Comparison of ENCODE assay signal across 8 cellular contexts in genomic region chr2:39128919-39129391, GRCh38. TPM values are rescaled to one million over a fixed set of nuclear protein-coding genes. Genes with fewer than 3 reads are reported as not detected.
DNase-seq lines count a peak whose midpoint lies in the region; TF ChIP-seq lines count a peak whose summit lies in the region.

No MANE protein-coding gene starts in this region.

- peak; percentile 19 for DNase-seq in NK-92 treated with Interleukin-12 subunit alpha and Interleukin-12 subunit beta, amount 100 ng/mL, for 24 hours (lab: John Stamatoyannopoulos, UW)
- DNase-seq in NK-92 (lab: John Stamatoyannopoulos, UW; ENCODE audit: unreplicated experiment) (no peak), HT1080 (ENCODE audit: low read depth) (peak; percentile 44), C1 segment of cervical spinal cord (lab: John Stamatoyannopoulos, UW) (no peak), hepatic stellate cell (ENCODE audit: low spot score) (no peak), GM20000 (ENCODE audit: low spot score) (no peak)
- DNase-seq in activated T-cell treated with anti-CD3 and anti-CD28 coated beads, Interleukin-2, amount 50 U/mL, for 48 hours: peak; percentile 72 to 80
- peak; percentile 53 to 54 for DNase-seq in stimulated activated CD4-positive, alpha-beta T cell treated with anti-CD3 and anti-CD28 coated beads, Interleukin-12 subunit alpha, Interleukin-12 subunit beta, amount 100 ng/mL, for 24 hours (ENCODE audit: low read depth in 2 of 2)

- TF ChIP-seq CTCF in GM20000 (IDR thresholded peaks at IDR 0.05; ENCODE audit: extremely low read depth, missing control alignments): no peak

RNA-seq across cellular contexts. Expression of gene SOS1, which starts 8.1 kb away (rescaled TPM):
- total RNA-seq in HT1080 (2014; rRNA removed; shearing (Covaris generic)): 9.4 and 11.4 TPM in 2 replicates
- 9.1 and 13.3 TPM in 2 replicates for polyA plus RNA-seq in HT1080 (2015; cell fraction: cytosol; rRNA removed)
- polyA plus RNA-seq in HT1080 (2015; cell fraction: nucleus; rRNA removed): 35.9 and 42.9 TPM in 2 replicates

Comparison
In these comparisons a context has a peak if more than half of its experiments do, and no peak if none do; other contexts are left out.
1. DNase-seq: peak in NK-92 treated with Interleukin-12 subunit alpha and Interleukin-12 subunit beta, amount 100 ng/mL, for 24 hours (single experiment), HT1080 (single experiment), activated T-cell treated with anti-CD3 and anti-CD28 coated beads, Interleukin-2, amount 50 U/mL, for 48 hours (2 of 2) and stimulated activated CD4-positive, alpha-beta T cell treated with anti-CD3 and anti-CD28 coated beads, Interleukin-12 subunit alpha, Interleukin-12 subunit beta, amount 100 ng/mL, for 24 hours (2 of 2); none in NK-92 (single experiment), C1 segment of cervical spinal cord (0 of 14), hepatic stellate cell (single experiment) and GM20000 (single experiment).